20 cellular contexts compared by ENCODE assay signal in the genomic region with DNA sequence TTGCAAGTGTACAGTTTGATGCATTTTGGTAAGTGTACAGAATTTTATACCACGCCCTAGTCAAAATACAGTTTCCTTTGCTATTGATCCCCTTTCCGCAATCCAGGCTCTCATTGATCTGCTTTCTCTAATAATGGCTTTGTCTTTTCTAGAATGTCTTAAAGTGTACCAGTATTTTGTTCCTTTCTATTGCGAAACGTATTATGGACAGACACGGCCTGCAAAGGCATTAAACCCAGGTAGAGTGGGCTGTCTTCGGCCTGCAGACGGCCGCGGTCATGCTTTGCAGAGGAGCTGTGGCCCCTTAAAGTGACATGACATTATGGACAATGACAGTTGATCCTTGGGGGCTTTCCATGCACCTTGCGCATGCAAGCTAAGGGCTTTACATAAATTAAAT. TPM values are rescaled to one million over a fixed set of nuclear protein-coding genes. Genes with fewer than 3 reads are reported as not detected.
DNase-seq lines count a peak whose midpoint lies in the region; ATAC-seq, FAIRE-seq and TF ChIP-seq lines count a peak whose summit lies in the region.
"Had no signal": no experiment of that assay in that cellular context is flagged by ENCODE, and none has a peak within 500 bp of the region (broad histone marks: within the 10 kb centered on the region; RNA-seq: fewer than 3 reads in every experiment).

No MANE protein-coding gene starts in this region.

- H3K4me3 ChIP-seq in HepG2 (replicated peaks in 1 of 3; ENCODE audit: insufficient read depth in 1 of 3, low read depth in 2 of 3, low read length in 3 of 3) (no peak overlapping the region), right lobe of liver (no peak overlapping the region), H1 (ENCODE audit: extremely low read depth in 1 of 4, insufficient read depth in 2 of 4, low read depth in 3 of 4, low read length in 4 of 4) (no peak overlapping the region)
- H3K4me3 ChIP-seq: A549; BLaER1 treated with 17β-estradiol and CSF1 and Interleukin-3, amounts not matched to agents 10 nM and 100 nM had no signal

- no peaks in the 10 kb centered on the region for H3K79me2 ChIP-seq in HepG2 (ENCODE audit: insufficient read depth, low read length)
- no peaks in the 10 kb centered on the region for H3K79me2 ChIP-seq in H1 (ENCODE audit: control insufficient read depth in 1 of 2, insufficient read depth in 2 of 2, low read length in 2 of 2)

- no peaks in the 10 kb centered on the region for H3K79me1 ChIP-seq in H1 (ENCODE audit: low read depth, low read length)

- CTCF ChIA-PET in HepG2 (lab: Yijun Ruan, JAX; ENCODE audit: low intra/inter-chr PET ratio, low total read pairs) (no interaction called here), H1 (lab: Charles Lee; ENCODE audit: partially characterized antibody) (interaction anchor here (1.0 to 1.7 kb wide), 3 partner anchors 9 to 197 kb away, joined by 3 to 4 read pairs (median 3); no protein-coding TSS in a partner anchor)

- H3K9me3 Mint-ChIP-seq in stimulated activated naive B cell treated with anti-CD40 and anti-IgM and Interleukin-4, amounts not matched to agents 10 μg/mL and 1 μg/mL and 100 μg/mL, for 72 hours, result peaks cover 0 to under 1% of the 10 kb centered on the region in 2 donors
- H3K9me3 Mint-ChIP-seq: CD4-positive, alpha-beta T cell; CD8-positive, alpha-beta T cell had no signal

- H2AFZ ChIP-seq in HepG2 (ENCODE audit: low read length) (no peak overlapping the region), H1 (ENCODE audit: low read length) (no peak overlapping the region)

- no peak for FAIRE-seq in HepG2 (lab: Jason Lieb, UNC)
- FAIRE-seq in H1 (lab: Jason Lieb, UNC), result no peak
- FAIRE-seq: A549, D721Med, G401.6, GM19239 had no signal

- H3K56ac ChIP-seq in H1 (replicated peaks; ENCODE audit: insufficient read length, low read depth, low read length), result no peak overlapping the region

- TF ChIP-seq EP300 in HepG2 (IDR thresholded peaks at IDR 0.05; ENCODE audit: low read depth in 2 of 2, low read length in 2 of 2), result no peak
- TF ChIP-seq EP300 in HepG2 (CRISPR knock-in tag; IDR thresholded peaks at IDR 0.05; ENCODE audit: borderline replicate concordance), result no peak
- TF ChIP-seq EP300 in H1 (IDR thresholded peaks at IDR 0.05; ENCODE audit: borderline replicate concordance in 1 of 2, low read depth in 2 of 2, low read length in 2 of 2), result no peak

- no peak overlapping the region for H2BK12ac ChIP-seq in H1 (ENCODE audit: low read depth, low read length)

- intact Hi-C loops in HepG2 (cut with micrococcal nuclease; ENCODE audit: unreplicated experiment) (no loop called here), right lobe of liver (cut with DNase I) (no loop called here)

- peaks cover 0 to 6% of the 10 kb centered on the region in 2 donors for H3K36me3 Mint-ChIP-seq in stimulated activated naive B cell treated with anti-CD40 and anti-IgM and Interleukin-4, amounts not matched to agents 10 μg/mL and 1 μg/mL and 100 μg/mL, for 72 hours
- H3K36me3 Mint-ChIP-seq: CD8-positive, alpha-beta T cell had no signal

- H4K91ac ChIP-seq in H1 (replicated peaks; ENCODE audit: insufficient read length, low read length), result no peak overlapping the region

- no peak overlapping the region for H3K4ac ChIP-seq in H1 (replicated peaks; ENCODE audit: insufficient read length, low read depth, low read length)

- no peak overlapping the region for H2BK15ac ChIP-seq in H1 (ENCODE audit: low read length)

- H4K8ac ChIP-seq in H1 (ENCODE audit: extremely low read depth, insufficient read depth, low read length), result no peak overlapping the region

- no peak for TF ChIP-seq CTCF in HepG2 (CRISPR knock-in tag; IDR thresholded peaks at IDR 0.05)
- no peak for TF ChIP-seq CTCF in right lobe of liver (IDR thresholded peaks at IDR 0.05)
- no peak for TF ChIP-seq CTCF in H1 (IDR thresholded peaks at IDR 0.05; ENCODE audit: control extremely low read depth in 1 of 3, insufficient read depth in 1 of 3, low read depth in 1 of 3, low read length in 3 of 3)

- TF ChIP-seq RAD21 in HepG2 (CRISPR knock-in tag; IDR thresholded peaks at IDR 0.05) (no peak), H1 (IDR thresholded peaks at IDR 0.05 in 1 of 2, conservative IDR thresholded peaks at IDR 0.05 in 1 of 2; ENCODE audit: low read depth in 2 of 2, low read length in 2 of 2) (no peak)

- no TSS peak for BruUV-seq in HepG2 (replicated peaks; lab: Mats Ljungman, UMichigan)

- H3K27ac ChIP-seq in HepG2 (ENCODE audit: extremely low read length, insufficient read depth, low read length) (no peak overlapping the region), right lobe of liver (no peak overlapping the region), H1 (ENCODE audit: low read depth, low read length) (no peak overlapping the region)
- H3K27ac ChIP-seq: 22Rv1; A549; BLaER1 treated with 17β-estradiol and CSF1 and Interleukin-3, amounts not matched to agents 10 nM and 100 nM; C4-2B had no signal

- TF ChIP-seq POLR2A in HepG2 (IDR thresholded peaks at IDR 0.05; ENCODE audit: insufficient read depth in 1 of 2, low read depth in 2 of 2, low read length in 2 of 2) (no peak), right lobe of liver (IDR thresholded peaks at IDR 0.05) (no peak), H1 (IDR thresholded peaks at IDR 0.05; ENCODE audit: control extremely low read depth in 1 of 2, low read depth in 2 of 2, low read length in 2 of 2) (no peak)

- no peak overlapping the region for H2AK5ac ChIP-seq in H1 (ENCODE audit: low read depth, low read length)

- no peak overlapping the region for H2BK120ac ChIP-seq in H1 (replicated peaks; ENCODE audit: low read depth, low read length)

- H3K9ac ChIP-seq in HepG2 (ENCODE audit: insufficient read depth, low read depth, low read length), result no peak overlapping the region
- H3K9ac ChIP-seq in H1 (replicated peaks in 1 of 4; ENCODE audit: extremely low read depth in 1 of 4, low read depth in 3 of 4, low read length in 3 of 4), result no peak overlapping the region
- H3K9ac ChIP-seq: BLaER1 treated with 17β-estradiol and CSF1 and Interleukin-3, amounts not matched to agents 10 nM and 100 nM had no signal

- H3K9me3 ChIP-seq in HepG2 (ENCODE audit: low read length) (no peaks in the 10 kb centered on the region), right lobe of liver (no peaks in the 10 kb centered on the region), H1 (ENCODE audit: insufficient read depth in 2 of 2, low read depth in 1 of 2, low read length in 1 of 2) (no peaks in the 10 kb centered on the region)
- H3K9me3 ChIP-seq: A549, Caco-2 had no signal

- H3K23ac ChIP-seq in H1 (ENCODE audit: insufficient read length), result no peak overlapping the region

- H3K4me1 ChIP-seq in HepG2 (ENCODE audit: insufficient read depth, low read length) (no peaks in the 10 kb centered on the region), right lobe of liver (no peaks in the 10 kb centered on the region), H1 (replicated peaks in 1 of 4; ENCODE audit: control insufficient read depth in 3 of 4, insufficient read depth in 4 of 4, low read length in 3 of 4) (no peaks in the 10 kb centered on the region)
- H3K4me1 ChIP-seq: A549, Caco-2 had no signal

- 47% methylated on average over 10 of the region's 10 CpGs for WGBS in HepG2 (ENCODE audit: low lambda C conversion rate)
- 65% methylated on average over 10 of the region's 10 CpGs for WGBS in right lobe of liver (ENCODE audit: insufficient coverage, low coverage, low lambda C conversion rate, missing lambda C conversion rate)
- 90% methylated on average over 10 of the region's 10 CpGs; no CpG with 5 or more reads in 1 of the 2 experiments for WGBS in H1 (ENCODE audit: extremely low coverage in 1 of 2, insufficient coverage in 1 of 2, insufficient read length in 1 of 2, insufficient replicate concordance in 2 of 2, low coverage in 1 of 2, low lambda C conversion rate in 2 of 2, missing lambda C conversion rate in 1 of 2), 2 experiments

- peaks cover 2 to 51% of the 10 kb centered on the region in 2 experiments; a peak in 3 of 5 replicates for H3K27me3 ChIP-seq in HepG2 (ENCODE audit: control insufficient read depth in 1 of 2, insufficient read depth in 2 of 2, low read length in 2 of 2)
- no peaks in the 10 kb centered on the region for H3K27me3 ChIP-seq in right lobe of liver
- H3K27me3 ChIP-seq in H1 (replicated peaks in 1 of 4; ENCODE audit: control insufficient read depth in 3 of 4, extremely low read depth in 1 of 4, insufficient read depth in 3 of 4, low read length in 3 of 4), result no peaks in the 10 kb centered on the region
- H3K27me3 ChIP-seq: BLaER1 treated with 17β-estradiol and CSF1 and Interleukin-3, amounts not matched to agents 10 nM and 100 nM had no signal

- H3K23me2 ChIP-seq in H1 (ENCODE audit: low read depth, low read length), result no peaks in the 10 kb centered on the region

- no peak overlapping the region for H3K27ac Mint-ChIP-seq in stimulated activated naive B cell treated with anti-CD40 and anti-IgM and Interleukin-4, amounts not matched to agents 10 μg/mL and 1 μg/mL and 100 μg/mL, for 72 hours
- H3K27ac Mint-ChIP-seq: B cell; CD4-positive, alpha-beta T cell; CD8-positive, alpha-beta T cell had no signal

- H4K20me1 ChIP-seq in HepG2 (ENCODE audit: insufficient read depth, low read length), result no peaks in the 10 kb centered on the region
- no peaks in the 10 kb centered on the region for H4K20me1 ChIP-seq in H1 (replicated peaks in 1 of 2; ENCODE audit: control insufficient read depth in 1 of 2, insufficient read depth in 2 of 2, low read length in 2 of 2)
- H4K20me1 ChIP-seq: BLaER1 treated with 17β-estradiol and CSF1 and Interleukin-3, amounts not matched to agents 10 nM and 100 nM had no signal

- H3K27me3 Mint-ChIP-seq in stimulated activated naive B cell treated with anti-CD40 and anti-IgM and Interleukin-4, amounts not matched to agents 10 μg/mL and 1 μg/mL and 100 μg/mL, for 72 hours, result peaks cover 0 to 5% of the 10 kb centered on the region in 2 donors

- no peak overlapping the region for H4K5ac ChIP-seq in H1 (ENCODE audit: insufficient read length, low read depth, low read length)

- H3K36me3 ChIP-seq in HepG2 (replicated peaks in 1 of 2; ENCODE audit: control insufficient read depth in 1 of 2, insufficient read depth in 2 of 2, low read length in 2 of 2) (no peaks in the 10 kb centered on the region), right lobe of liver (no peaks in the 10 kb centered on the region), H1 (ENCODE audit: control insufficient read depth in 2 of 4, insufficient read depth in 4 of 4, low read length in 3 of 4) (no peaks in the 10 kb centered on the region)
- H3K36me3 ChIP-seq: BLaER1 treated with 17β-estradiol and CSF1 and Interleukin-3, amounts not matched to agents 10 nM and 100 nM had no signal

- H2BK5ac ChIP-seq in H1 (ENCODE audit: low read depth, low read length), result no peak overlapping the region

- no peak overlapping the region for H3K4me3 Mint-ChIP-seq in stimulated activated naive B cell treated with anti-CD40 and anti-IgM and Interleukin-4, amounts not matched to agents 10 μg/mL and 1 μg/mL and 100 μg/mL, for 72 hours
- H3K4me3 Mint-ChIP-seq: B cell; CD4-positive, alpha-beta T cell; CD8-positive, alpha-beta T cell had no signal

- in situ Hi-C loops in HepG2 (cut with HindIII; ENCODE audit: extremely low pct_ligation_motif_present, low pct_unique_long_range_greater_than_20kb), result no loop called here

- no peak overlapping the region for H3K18ac ChIP-seq in H1 (ENCODE audit: extremely low read depth, low read length)

- DNase-seq in HepG2 (ENCODE audit: low spot score) (no peak), right lobe of liver (no peak), H1 (ENCODE audit: low read depth in 1 of 2, low spot score in 2 of 2) (no peak)
- DNase-seq in stimulated activated naive B cell treated with anti-CD40 and anti-IgM and Interleukin-4, amounts not matched to agents 10 μg/mL and 1 μg/mL and 100 μg/mL, for 72 hours, result no peak
- DNase-seq: AML-193; Caco-2; Calu3; CD4-positive, alpha-beta T cell; CD8-positive, alpha-beta T cell; DMS79 treated with DMSO at 0.1 percent for 48 hours; GF-D8 had no signal

- H3K4me1 Mint-ChIP-seq in stimulated activated naive B cell treated with anti-CD40 and anti-IgM and Interleukin-4, amounts not matched to agents 10 μg/mL and 1 μg/mL and 100 μg/mL, for 72 hours, result peaks cover 3 to 7% of the 10 kb centered on the region in 2 donors
- H3K4me1 Mint-ChIP-seq: B cell had no signal

- no peak overlapping the region for H3K4me2 ChIP-seq in HepG2 (ENCODE audit: low read depth, low read length)
- no peak overlapping the region for H3K4me2 ChIP-seq in H1 (ENCODE audit: insufficient read depth in 1 of 2, low read depth in 2 of 2, low read length in 2 of 2)
- H3K4me2 ChIP-seq: A549; BLaER1 treated with 17β-estradiol and CSF1 and Interleukin-3, amounts not matched to agents 10 nM and 100 nM had no signal

- POLR2A ChIA-PET in HepG2 (lab: Yijun Ruan, JAX), result no interaction called here
- POLR2A ChIA-PET in H1 (lab: Charles Lee; ENCODE audit: partially characterized antibody), result interaction anchor here (1.4 kb wide), 1 partner anchor 14 kb away, joined by 3 read pairs; no protein-coding TSS in a partner anchor

- no peak for ATAC-seq in HepG2
- no peak for ATAC-seq in right lobe of liver
- no peak for ATAC-seq in stimulated activated naive B cell treated with anti-CD40 and anti-IgM and Interleukin-4, amounts not matched to agents 10 μg/mL and 1 μg/mL and 100 μg/mL, for 72 hours (replicated peaks)
- ATAC-seq in GM21528 (IDR thresholded peaks at IDR 0.05; ENCODE audit: low FRiP score, unreplicated experiment), result no peak
- ATAC-seq: A549; CD8-positive, alpha-beta T cell had no signal

- H2BK20ac ChIP-seq in H1 (ENCODE audit: low read length), result no peak overlapping the region

- H3K14ac ChIP-seq in H1 (ENCODE audit: insufficient read length), result no peak overlapping the region

RNA-seq across cellular contexts. Expression of a gene that starts 15.9 kb away (rescaled TPM):
- total RNA-seq in HepG2 (2016; rRNA removed; fragmentation: Illumina TruSeq; extraction: Trizol), result 292 and 469 TPM in 2 replicates
- 90.0 and 120 TPM in 2 replicates for total RNA-seq in HepG2 (2016; cell fraction: cytosol; rRNA removed; fragmentation: Illumina TruSeq; extraction: Trizol; ENCODE audit: low read depth)
- total RNA-seq in HepG2 (2016; cell fraction: insoluble cytoplasmic fraction; rRNA removed; fragmentation: Illumina TruSeq; extraction: Trizol), result 306 and 489 TPM in 2 replicates
- total RNA-seq in HepG2 (2016; cell fraction: membrane; rRNA removed; fragmentation: Illumina TruSeq; extraction: Trizol), result 174 and 189 TPM in 2 replicates
- total RNA-seq in HepG2 (2016; cell fraction: nucleus; rRNA removed; fragmentation: Illumina TruSeq; extraction: Trizol), result 120 and 128 TPM in 2 replicates
- 209 and 249 TPM in 2 replicates for polyA plus RNA-seq in HepG2 (2011; rRNA removed)
- 65.8 and 77.6 TPM in 2 replicates for polyA plus RNA-seq in HepG2 (2011; cell fraction: cytosol; rRNA removed)
- polyA plus RNA-seq in HepG2 (2011; cell fraction: nucleus; rRNA removed), result 38.6 and 45.2 TPM in 2 replicates
- 219 and 268 TPM in 2 replicates for polyA plus RNA-seq in HepG2 (2012)
- 132 and 186 TPM in 2 replicates for polyA plus RNA-seq in HepG2 (2016; cell fraction: cytosol; fragmentation: Illumina TruSeq; extraction: Trizol; ENCODE audit: low read depth)
- polyA plus RNA-seq in HepG2 (2016; cell fraction: insoluble cytoplasmic fraction; fragmentation: Illumina TruSeq; extraction: Trizol; ENCODE audit: low read depth), result 432 and 474 TPM in 2 replicates
- 169 and 214 TPM in 2 replicates for polyA plus RNA-seq in HepG2 (2016; cell fraction: membrane; fragmentation: Illumina TruSeq; extraction: Trizol; ENCODE audit: low read depth)
- 174 and 214 TPM in 2 replicates for polyA plus RNA-seq in HepG2 (2016; cell fraction: nucleus; fragmentation: Illumina TruSeq; extraction: Trizol; ENCODE audit: insufficient read depth, low read depth)
- 34.2 and 39.9 TPM in 2 replicates for polyA minus RNA-seq in HepG2 (2011; rRNA and poly(A)+ RNA removed; ENCODE audit: low replicate concordance)
- 36.2 and 37.8 TPM in 2 replicates for polyA minus RNA-seq in HepG2 (2011; cell fraction: cytosol; rRNA and poly(A)+ RNA removed)
- 26.5 and 28.5 TPM in 2 replicates for polyA minus RNA-seq in HepG2 (2011; cell fraction: nucleus; rRNA and poly(A)+ RNA removed)
- total RNA-seq in right lobe of liver, result 10 to 100 TPM in 4 of 6 experiments, 1 to 10 TPM in 2; 5.6 to 46.2 (median 35.2) TPM
- 216 and 219 TPM in 2 replicates for total RNA-seq in H1 (2021; fragmentation: NEBNext Ultra II Directional; extraction: Animal tissue kit (Norgen Biotek cat#: 25700))
- 56.3 and 78.4 TPM in 2 replicates for polyA plus RNA-seq in H1 (2011; rRNA removed)
- polyA plus RNA-seq in H1 (2011; cell fraction: cytosol; rRNA removed), result 125 TPM
- polyA plus RNA-seq in H1 (2011; cell fraction: nucleus; rRNA removed), result 96.5 TPM
- polyA plus RNA-seq in H1 (2012, experiment 1 of 2), result 163 to 277 TPM (median 180 TPM) in 4 replicates
- polyA plus RNA-seq in H1 (2012, experiment 2 of 2), result 12.1 TPM
- 209 TPM for polyA plus RNA-seq in H1 (2013, experiment 1 of 2)
- 210 TPM for polyA plus RNA-seq in H1 (2013, experiment 2 of 2)
- polyA minus RNA-seq in H1 (2011; rRNA and poly(A)+ RNA removed), result 108 and 137 TPM in 2 replicates
- polyA minus RNA-seq in H1 (2011; cell fraction: cytosol; rRNA and poly(A)+ RNA removed), result 50.3 TPM
- 39.2 TPM for polyA minus RNA-seq in H1 (2011; cell fraction: nucleus; rRNA and poly(A)+ RNA removed)
